ENCODE assay signal across 1 cellular context in the genomic region with DNA sequence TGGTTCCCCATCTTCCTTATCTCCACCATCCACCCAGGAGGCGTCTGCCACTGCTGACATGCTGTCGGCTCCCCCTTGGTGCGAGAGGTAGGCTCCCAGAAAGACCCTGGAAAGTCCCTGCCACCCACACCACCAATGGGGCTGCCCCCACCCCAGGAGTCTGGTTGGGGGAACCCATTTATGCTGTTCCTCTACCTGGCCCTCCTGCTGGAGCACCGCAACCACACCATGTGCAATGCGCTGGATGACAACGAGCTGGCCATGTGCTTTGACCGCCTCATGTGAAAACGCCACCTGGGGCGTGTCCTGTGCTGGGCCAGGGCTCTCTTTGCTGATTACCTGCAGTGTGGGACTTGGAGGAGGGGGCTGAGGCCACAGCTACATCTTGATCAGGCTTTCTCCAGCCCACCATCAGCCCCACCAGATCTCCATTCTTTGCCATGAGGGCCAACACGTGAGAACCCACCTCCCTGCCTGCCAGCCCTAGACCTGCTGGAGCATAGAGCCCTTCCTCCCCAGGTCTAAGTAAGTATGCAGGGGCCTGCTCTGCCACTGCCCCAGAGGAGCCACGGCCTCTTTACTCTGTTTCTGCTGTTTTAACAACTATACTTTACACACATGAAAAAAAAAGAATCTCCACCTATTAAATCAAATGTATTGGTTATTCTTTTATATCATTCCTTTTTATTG.
TF ChIP-seq lines count a peak whose summit lies in the region.

No MANE protein-coding gene starts in this region.

TF ChIP-seq in HEK293, 187 proteins besides CTCF, POLR2A, EP300 and RAD21 (continued from another document):
- TF ChIP-seq, protein P1, sequence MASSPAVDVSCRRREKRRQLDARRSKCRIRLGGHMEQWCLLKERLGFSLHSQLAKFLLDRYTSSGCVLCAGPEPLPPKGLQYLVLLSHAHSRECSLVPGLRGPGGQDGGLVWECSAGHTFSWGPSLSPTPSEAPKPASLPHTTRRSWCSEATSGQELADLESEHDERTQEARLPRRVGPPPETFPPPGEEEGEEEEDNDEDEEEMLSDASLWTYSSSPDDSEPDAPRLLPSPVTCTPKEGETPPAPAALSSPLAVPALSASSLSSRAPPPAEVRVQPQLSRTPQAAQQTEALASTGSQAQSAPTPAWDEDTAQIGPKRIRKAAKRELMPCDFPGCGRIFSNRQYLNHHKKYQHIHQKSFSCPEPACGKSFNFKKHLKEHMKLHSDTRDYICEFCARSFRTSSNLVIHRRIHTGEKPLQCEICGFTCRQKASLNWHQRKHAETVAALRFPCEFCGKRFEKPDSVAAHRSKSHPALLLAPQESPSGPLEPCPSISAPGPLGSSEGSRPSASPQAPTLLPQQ (tag by site-specific recombination; IDR thresholded peaks at IDR 0.05) = no peak
- peak; percentile 54 for TF ChIP-seq ZIC2 (tag by site-specific recombination; IDR thresholded peaks at IDR 0.05)
